ENCODE assay signal across 8 cellular contexts in genomic region chr17:2511138-2511461, GRCh38. TPM values are rescaled to one million over a fixed set of nuclear protein-coding genes. Genes with fewer than 3 reads are reported as not detected.
DNase-seq lines count a peak whose midpoint lies in the region; ATAC-seq lines count a peak whose summit lies in the region.

No MANE protein-coding gene starts in this region.

- DNase-seq in AG08395 (ENCODE audit: low spot score) (peak; percentile 14), Karpas-422 (no peak)
- DNase-seq in effector memory CD4-positive, alpha-beta T cell: no peak
- no peak for DNase-seq in activated naive CD4-positive, alpha-beta T cell (lab: John Stamatoyannopoulos, UW)
- DNase-seq in activated CD4-positive, CD25-positive, alpha-beta regulatory T cell treated with anti-CD3 and anti-CD28 coated beads, Interleukin-2, amount 50 U/mL, for 72 hours: no peak

- ATAC-seq in GM18517 (IDR thresholded peaks at IDR 0.05; ENCODE audit: unreplicated experiment) (no peak), GM18907 (IDR thresholded peaks at IDR 0.05; ENCODE audit: unreplicated experiment) (no peak)

- no peaks in the 10 kb centered on the region for H4K20me1 ChIP-seq in Karpas-422 (ENCODE audit: insufficient read depth, low read depth, low read length)

- H3K27me3 ChIP-seq in Karpas-422 (ENCODE audit: low read length) (no peaks in the 10 kb centered on the region), muscle layer of duodenum (ENCODE audit: low read depth, low read length) (no peaks in the 10 kb centered on the region)
- H3K27me3 ChIP-seq in effector memory CD4-positive, alpha-beta T cell (replicated peaks; ENCODE audit: control insufficient read depth, insufficient read depth, low read length, poor library complexity, severe bottlenecking): no peaks in the 10 kb centered on the region

- H3K4me1 ChIP-seq in Karpas-422 (ENCODE audit: low read length) (peaks cover 22% of the 10 kb centered on the region), muscle layer of duodenum (ENCODE audit: control insufficient read depth in 1 of 2, insufficient read depth in 2 of 2, low read length in 2 of 2) (peaks cover 5 to 24% of the 10 kb centered on the region in 2 donors)
- peaks cover 11% of the 10 kb centered on the region for H3K4me1 ChIP-seq in effector memory CD4-positive, alpha-beta T cell (ENCODE audit: control insufficient read depth, insufficient read depth, low read length, poor library complexity, severe bottlenecking)

- peaks cover 11% of the 10 kb centered on the region for H3K36me3 ChIP-seq in Karpas-422 (ENCODE audit: insufficient read depth, low read length)
- no peaks in the 10 kb centered on the region for H3K36me3 ChIP-seq in effector memory CD4-positive, alpha-beta T cell (ENCODE audit: control insufficient read depth, insufficient read depth, low read length)
- peaks cover 0 to 6% of the 10 kb centered on the region in 2 donors for H3K36me3 ChIP-seq in muscle layer of duodenum (ENCODE audit: control insufficient read depth in 1 of 2, insufficient read depth in 2 of 2, low read length in 2 of 2)

- peak overlapping the region; percentile 82 for H3K4me2 ChIP-seq in Karpas-422 (ENCODE audit: low read depth, low read length, poor library complexity, severe bottlenecking)

- H3K27ac ChIP-seq in Karpas-422 (ENCODE audit: low read length): peak overlapping the region; percentile 84
- H3K27ac ChIP-seq in effector memory CD4-positive, alpha-beta T cell (ENCODE audit: insufficient read depth, low read length, poor library complexity, severe bottlenecking): peak overlapping the region; percentile 90
- H3K27ac ChIP-seq in muscle layer of duodenum (ENCODE audit: low read length): peak overlapping the region; percentile 98

- H3K79me2 ChIP-seq in Karpas-422 (ENCODE audit: low read length): peaks cover 38% of the 10 kb centered on the region

- no peaks in the 10 kb centered on the region for H3K9me3 ChIP-seq in Karpas-422 (ENCODE audit: low read length)
- H3K9me3 ChIP-seq in effector memory CD4-positive, alpha-beta T cell (ENCODE audit: control insufficient read depth, low read length): no peaks in the 10 kb centered on the region
- no peaks in the 10 kb centered on the region for H3K9me3 ChIP-seq in muscle layer of duodenum (ENCODE audit: control insufficient read depth in 1 of 2, low read length in 2 of 2)

- peak overlapping the region; percentile 84 for H3K9ac ChIP-seq in Karpas-422 (ENCODE audit: low read length)

- no peaks in the 10 kb centered on the region for H3K9me2 ChIP-seq in Karpas-422 (replicated peaks; ENCODE audit: insufficient read depth, low read length)

- peak overlapping the region; percentile 66; the same call in 1 of the 2 replicates for H2AFZ ChIP-seq in Karpas-422 (ENCODE audit: low read length)

- H3K4me3 ChIP-seq in Karpas-422 (ENCODE audit: low read length): peak overlapping the region; percentile 87
- H3K4me3 ChIP-seq in effector memory CD4-positive, alpha-beta T cell (ENCODE audit: insufficient read depth, low read depth, low read length, poor library complexity, severe bottlenecking): peak overlapping the region; percentile 57
- peak overlapping the region; percentile 81 to 100 for H3K4me3 ChIP-seq in muscle layer of duodenum (ENCODE audit: low read depth in 1 of 2, low read length in 2 of 2)

RNA-seq across cellular contexts. Expression of gene METTL16, which starts 0.6 kb away (rescaled TPM):
- 18.3 and 22.9 TPM in 2 replicates for total RNA-seq in Karpas-422 (2014; rRNA removed; shearing (Covaris generic); ENCODE audit: low replicate concordance)
